12 cellular contexts compared by ENCODE assay signal in genomic region chr4:153296424-153296823, GRCh38. TPM values are rescaled to one million over a fixed set of nuclear protein-coding genes. Genes with fewer than 3 reads are reported as not detected.
DNase-seq lines count a peak whose midpoint lies in the region; ATAC-seq and TF ChIP-seq lines count a peak whose summit lies in the region.
"Had no signal": no experiment of that assay in that cellular context is flagged by ENCODE, and none has a peak within 500 bp of the region (broad histone marks: within the 10 kb centered on the region; RNA-seq: fewer than 3 reads in every experiment).

No MANE protein-coding gene starts in this region.

- peaks cover 9% of the 10 kb centered on the region for H3K9me3 Mint-ChIP-seq in osteocyte (ENCODE audit: unreplicated experiment)

- H3K36me3 Mint-ChIP-seq in osteocyte (ENCODE audit: unreplicated experiment) = peaks cover 54% of the 10 kb centered on the region

- DNase-seq in A172 (ENCODE audit: low spot score) (peak; percentile 32), HCEC 1CT (peak; percentile 40), epithelial cell of esophagus (ENCODE audit: low read depth) (peak; percentile 43), myocyte (ENCODE audit: low read depth) (peak; percentile 2), NCI-H1092 (lab: John Stamatoyannopoulos, UW) (no peak), osteocyte (ENCODE audit: extremely low spot score, unreplicated experiment) (no peak), NCI-H2227 (lab: John Stamatoyannopoulos, UW; ENCODE audit: unreplicated experiment) (no peak)
- DNase-seq: activated T-cell treated with anti-CD3 and anti-CD28 coated beads, Interleukin-2, amount 50 U/mL, for 72 hours; BE2C had no signal

- TF ChIP-seq CTCF in epithelial cell of esophagus (IDR thresholded peaks at IDR 0.05; ENCODE audit: insufficient read depth, low read depth, low read length, missing control alignments) (no peak), osteocyte (IDR thresholded peaks at IDR 0.05) (no peak)

- peak overlapping the region; percentile 15 for H3K4me3 ChIP-seq in epithelial cell of esophagus (ENCODE audit: low read length)

- no peaks in the 10 kb centered on the region for H3K27me3 Mint-ChIP-seq in osteocyte (ENCODE audit: unreplicated experiment)

- ATAC-seq in GM19452 (IDR thresholded peaks at IDR 0.05; ENCODE audit: unreplicated experiment) = no peak
- ATAC-seq: activated CD4-positive, CD25-positive, alpha-beta regulatory T cell treated with anti-CD3 and anti-CD28 coated beads, Interleukin-2, amount 50 U/mL, for 24 hours; activated T-cell treated with anti-CD3 and anti-CD28 coated beads, Interleukin-2, amount 50 U/mL, for 72 hours had no signal

- peaks cover 8% of the 10 kb centered on the region for H3K4me1 Mint-ChIP-seq in osteocyte (ENCODE audit: unreplicated experiment)

- H3K27ac Mint-ChIP-seq in osteocyte (ENCODE audit: unreplicated experiment) = no peak overlapping the region
- H3K27ac Mint-ChIP-seq: activated T-cell treated with anti-CD3 and anti-CD28 coated beads, Interleukin-2, amount 50 U/mL, for 72 hours had no signal

- H3K4me3 Mint-ChIP-seq in osteocyte (ENCODE audit: unreplicated experiment) = no peak overlapping the region
- H3K4me3 Mint-ChIP-seq: activated T-cell treated with anti-CD3 and anti-CD28 coated beads, Interleukin-2, amount 50 U/mL, for 72 hours had no signal

RNA-seq across cellular contexts. Expression of gene MND1, which starts 48.1 kb away (rescaled TPM):
- 28.9 and 39.6 TPM in 2 replicates for total RNA-seq in A172 (2014; rRNA removed; shearing (Covaris generic))
- 1.2 TPM in 1 of 2 replicates, not detected in the other for total RNA-seq in myocyte
- polyA plus RNA-seq in myocyte (2012) = not detected
- total RNA-seq in osteocyte = 0.91 and 1.8 TPM in 2 replicates
- total RNA-seq: mesenteric fat pad had no signal

Comparison
In these comparisons a context has a peak if more than half of its experiments do, and no peak if none do; other contexts are left out.
1. DNase-seq: peak in A172 (single experiment), HCEC 1CT (single experiment), epithelial cell of esophagus (single experiment) and myocyte (single experiment); none in NCI-H1092 (single experiment), osteocyte (single experiment) and NCI-H2227 (single experiment).
2. RNA of gene MND1, which starts 48.1 kb away (total RNA-seq): 28.9 to 39.6 TPM in A172; 1.2 TPM in myocyte and 0.91 to 1.8 TPM in osteocyte; every median in the first group is over 10 times any median in the second.